Comparison of ENCODE assay signal across 8 cellular contexts in genomic region chr1:200620273-200621131, GRCh38. TPM values are rescaled to one million over a fixed set of nuclear protein-coding genes. Genes with fewer than 3 reads are reported as not detected.
DNase-seq lines count a peak whose midpoint lies in the region; TF ChIP-seq lines count a peak whose summit lies in the region.

KIF14 (minus strand) TSS chr1:200620751; CDS start chr1:200618723, 2,028 bp downstream.

- H3K36me3 Mint-ChIP-seq in nephron (ENCODE audit: low read depth) = peaks cover 16% of the 10 kb centered on the region
- peaks cover 15% of the 10 kb centered on the region for H3K36me3 Mint-ChIP-seq in stimulated activated naive CD8-positive, alpha-beta T cell treated with anti-CD3 and anti-CD28 coated beads, Interleukin-15, Interleukin-2, amounts not matched to agents 100 ng/mL and 50 ng/mL, for 24 hours (ENCODE audit: low read depth)

- H3K9me3 Mint-ChIP-seq in nephron = no peaks in the 10 kb centered on the region
- H3K9me3 Mint-ChIP-seq in stimulated activated naive CD8-positive, alpha-beta T cell treated with anti-CD3 and anti-CD28 coated beads, Interleukin-15, Interleukin-2, amounts not matched to agents 100 ng/mL and 50 ng/mL, for 24 hours = no peaks in the 10 kb centered on the region

- H3K4me1 Mint-ChIP-seq in nephron = peaks cover 16% of the 10 kb centered on the region
- H3K4me1 Mint-ChIP-seq in stimulated activated naive CD8-positive, alpha-beta T cell treated with anti-CD3 and anti-CD28 coated beads, Interleukin-15, Interleukin-2, amounts not matched to agents 100 ng/mL and 50 ng/mL, for 24 hours (ENCODE audit: low read depth) = peaks cover 27% of the 10 kb centered on the region

- peak; percentile 93 for DNase-seq in EH (ENCODE audit: low read depth)
- peak; percentile 67 for DNase-seq in GOT3 (lab: John Stamatoyannopoulos, UW)
- DNase-seq in LHCN-M2 (ENCODE audit: low read depth) = peak; percentile 91
- peak; percentile 91 for DNase-seq in RPMI7951 (ENCODE audit: low read depth)
- peak; percentile 84 for DNase-seq in activated T-helper 1 cell treated with Interleukin-2 at 50 U/mL for 16 hours (ENCODE audit: low read depth)
- peak; percentile 80 for DNase-seq in fibroblast of peridontal ligament (ENCODE audit: extremely low read depth)

- no peaks in the 10 kb centered on the region for H3K27me3 Mint-ChIP-seq in nephron (ENCODE audit: low read depth)
- no peaks in the 10 kb centered on the region for H3K27me3 Mint-ChIP-seq in stimulated activated naive CD8-positive, alpha-beta T cell treated with anti-CD3 and anti-CD28 coated beads, Interleukin-15, Interleukin-2, amounts not matched to agents 100 ng/mL and 50 ng/mL, for 24 hours

- H3K4me3 Mint-ChIP-seq in nephron = peak within 1 kb of the TSS; percentile 97 to 98 (median 98)
- H3K4me3 Mint-ChIP-seq in stimulated activated naive CD8-positive, alpha-beta T cell treated with anti-CD3 and anti-CD28 coated beads, Interleukin-15, Interleukin-2, amounts not matched to agents 100 ng/mL and 50 ng/mL, for 24 hours = peak within 1 kb of the TSS; percentile 81

- no peak for TF ChIP-seq CTCF in nephron (IDR thresholded peaks at IDR 0.05; ENCODE audit: unreplicated experiment in 3 of 3)

- H3K27ac Mint-ChIP-seq in nephron = peak within 1 kb of the TSS in 2 of 3 experiments; percentile 60 to 88
- H3K27ac Mint-ChIP-seq in stimulated activated naive CD8-positive, alpha-beta T cell treated with anti-CD3 and anti-CD28 coated beads, Interleukin-15, Interleukin-2, amounts not matched to agents 100 ng/mL and 50 ng/mL, for 24 hours = peak within 1 kb of the TSS; percentile 71

RNA-seq across cellular contexts. Expression of gene KIF14, which starts in this region (rescaled TPM):
- 27.1 and 29.7 TPM in 2 replicates for total RNA-seq in LHCN-M2 (2014; rRNA removed)
- 2.2 TPM for polyA plus RNA-seq in LHCN-M2 (2012)
- total RNA-seq in RPMI7951 (2014; rRNA removed; shearing (Covaris generic)) = 25.4 and 28.0 TPM in 2 replicates

Comparison
In these comparisons a context has a peak if more than half of its experiments do, and no peak if none do; other contexts are left out.
1. Peak in every context shown above with its lines: DNase-seq.